Comparison of ENCODE assay signal across 1 cellular context in genomic region chr7:106611911-106612310, GRCh38.
TF ChIP-seq lines count a peak whose summit lies in the region.

No MANE protein-coding gene starts in this region.

TF ChIP-seq in GM12878, 131 proteins besides CTCF, POLR2A, EP300 and RAD21 (continued from another document):
- TF ChIP-seq ZBTB11 (CRISPR knock-in tag; IDR thresholded peaks at IDR 0.05): no peak
- 0 out of 2 replicates have a peak, but pooled peaks have one; percentile 46 for TF ChIP-seq SMARCA5 (IDR thresholded peaks at IDR 0.05)
- no peak for TF ChIP-seq MEF2B (IDR thresholded peaks at IDR 0.05; ENCODE audit: partially characterized antibody, poor library complexity, severe bottlenecking)
